Comparison of ENCODE assay signal across 26 cellular contexts in the genomic region with DNA sequence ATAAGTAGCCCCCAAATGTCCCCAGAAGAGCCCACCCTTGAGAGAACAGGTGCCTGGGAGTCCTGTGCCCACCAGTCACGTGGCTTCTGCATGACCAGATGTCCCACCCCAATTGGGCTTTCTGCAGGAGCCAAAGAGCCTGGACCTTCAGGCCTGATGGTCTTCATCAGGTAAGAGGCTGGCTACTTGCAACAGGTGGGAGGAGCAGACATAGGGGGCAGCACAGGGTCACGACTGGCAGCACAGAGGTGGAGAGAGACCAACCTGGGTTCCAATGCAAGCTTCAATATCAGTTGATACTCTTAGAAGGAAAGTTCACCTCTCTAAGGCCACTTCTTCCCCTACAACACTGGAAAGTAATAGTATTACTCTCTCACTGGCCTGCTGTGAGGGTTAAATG.
"Had no signal": no experiment of that assay in that cellular context is flagged by ENCODE, and none has a peak within 500 bp of the region (broad histone marks: within the 10 kb centered on the region; RNA-seq: fewer than 3 reads in every experiment).

No MANE protein-coding gene starts in this region.

- H3K27ac Mint-ChIP-seq: mesothelial cell of epicardium; stimulated activated effector memory CD8-positive, alpha-beta T cell treated with anti-CD3 and anti-CD28 coated beads, Interleukin-12 subunit alpha, Interleukin-12 subunit beta, amount 100 ng/mL, for 72 hours; type B pancreatic cell had no signal

- H3K36me3 ChIP-seq: gastrocnemius medialis, sigmoid colon, stomach, tibial artery had no signal

- H3K9me3 ChIP-seq: gastrocnemius medialis, mucosa of descending colon, psoas muscle, sigmoid colon, stomach, testis had no signal

- ATAC-seq: esophagus mucosa; gastrocnemius medialis; left lobe of liver; mucosa of descending colon; psoas muscle; right cardiac atrium; stimulated activated effector memory CD8-positive, alpha-beta T cell treated with anti-CD3 and anti-CD28 coated beads, Interleukin-12 subunit alpha, Interleukin-12 subunit beta, amount 100 ng/mL, for 72 hours had no signal

- H3K27ac ChIP-seq: dorsolateral prefrontal cortex, epithelial cell of prostate, gastrocnemius medialis, psoas muscle, sigmoid colon, stomach, testis, tibial artery had no signal

- H3K27me3 Mint-ChIP-seq: naive B cell, type B pancreatic cell had no signal

- DNase-seq: dorsolateral prefrontal cortex; effector CD4-positive, alpha-beta T cell; foreskin fibroblast; gastrocnemius medialis; head of caudate nucleus; islet precursor cell; mesenchymal stem cell; mucosa of descending colon; naive B cell; psoas muscle; right cardiac atrium; sigmoid colon; stimulated activated CD4-positive, alpha-beta T cell treated with anti-CD3 and anti-CD28 coated beads, Interleukin-2, amount 100 ng/mL, for 24 hours; stimulated activated CD4-positive, alpha-beta T cell treated with anti-CD3 and anti-CD28 coated beads, Interleukin-4, amount 100 ng/mL, for 24 hours; stimulated activated naive CD4-positive, alpha-beta T cell treated with Interleukin-2 at 50 U/mL for 16 hours; stomach; testis; tibial artery had no signal

- H3K4me1 Mint-ChIP-seq: mesothelial cell of epicardium, neural crest cell had no signal

- H3K4me1 ChIP-seq: gastrocnemius medialis, psoas muscle, sigmoid colon, testis, tibial artery had no signal

- H3K36me3 Mint-ChIP-seq: mesothelial cell of epicardium; stimulated activated effector memory CD8-positive, alpha-beta T cell treated with anti-CD3 and anti-CD28 coated beads, Interleukin-12 subunit alpha, Interleukin-12 subunit beta, amount 100 ng/mL, for 72 hours; type B pancreatic cell had no signal

- H3K4me3 ChIP-seq: dorsolateral prefrontal cortex, gastrocnemius medialis, lung, mucosa of descending colon, psoas muscle, sigmoid colon, stomach, testis, tibial artery had no signal

- H3K27me3 ChIP-seq: dorsolateral prefrontal cortex, gastrocnemius medialis, sigmoid colon, stomach, testis, tibial artery had no signal

- H3K4me3 Mint-ChIP-seq: mesothelial cell of epicardium; naive B cell; neural crest cell; stimulated activated effector memory CD8-positive, alpha-beta T cell treated with anti-CD3 and anti-CD28 coated beads, Interleukin-12 subunit alpha, Interleukin-12 subunit beta, amount 100 ng/mL, for 72 hours; type B pancreatic cell had no signal
